Comparison of ENCODE assay signal across 8 cellular contexts in genomic region chrX:13747836-13748235, GRCh38. TPM values are rescaled to one million over a fixed set of nuclear protein-coding genes. Genes with fewer than 3 reads are reported as not detected.
A peak's percentile ranks its signal among the peaks of the same experiment; 100 is the strongest.
DNase-seq lines count a peak whose midpoint lies in the region; ATAC-seq and TF ChIP-seq lines count a peak whose summit lies in the region.

No MANE protein-coding gene starts in this region.

- H3K4me2 ChIP-seq in GM23338 (no peak overlapping the region), parathyroid adenoma (ENCODE audit: low read length) (no peak overlapping the region)

- H3K36me3 ChIP-seq in CD8-positive, alpha-beta memory T cell (ENCODE audit: insufficient read depth, low read length), result peaks cover 5% of the 10 kb centered on the region
- H3K36me3 ChIP-seq in GM23338 (ENCODE audit: insufficient read depth) (0 out of 2 replicates have a peak, but pooled peaks cover 7% of the 10 kb centered on the region), esophagus squamous epithelium (peaks cover 0 to 61% (median 5%) of the 10 kb centered on the region in 3 donors), parathyroid adenoma (ENCODE audit: control insufficient read depth, insufficient read depth, low read length) (no peaks in the 10 kb centered on the region)

- H3K9me2 ChIP-seq in GM23338 (ENCODE audit: insufficient read depth), result no peaks in the 10 kb centered on the region

- no peak overlapping the region for H3K4me3 Mint-ChIP-seq in CD8-positive, alpha-beta memory T cell
- H3K4me3 Mint-ChIP-seq in GM23338, result no peak overlapping the region

- WGBS in esophagus squamous epithelium, 2 donors, result 36 to 40% methylated on average over 1 to 2 of the region's 2 CpGs

- H3K4me3 ChIP-seq in CD8-positive, alpha-beta memory T cell (ENCODE audit: low read length), result no peak overlapping the region
- no peak overlapping the region for H3K4me3 ChIP-seq in GM23338
- H3K4me3 ChIP-seq in esophagus squamous epithelium, result no peak overlapping the region
- no peak overlapping the region for H3K4me3 ChIP-seq in parathyroid adenoma (ENCODE audit: low read depth, low read length)

- ATAC-seq in GM23338 (peak; percentile 46; the same call in 2 of the 3 replicates), HG03439 (IDR thresholded peaks at IDR 0.05; ENCODE audit: unreplicated experiment) (no peak)

- CTCF ChIA-PET in CD8-positive, alpha-beta memory T cell (lab: Charles Lee), result interaction anchor here (0.8 to 1.7 kb wide), 5 partner anchors 10 to 91 kb away, joined by 3 to 6 read pairs (median 4); partner anchors contain the start of gene RAB9A

- no peaks in the 10 kb centered on the region for H3K79me2 ChIP-seq in GM23338 (replicated peaks; ENCODE audit: insufficient read depth)
- no peaks in the 10 kb centered on the region for H3K79me2 ChIP-seq in parathyroid adenoma

- intact Hi-C loops in esophagus squamous epithelium (cut with DNase I), result no loop called here

- H3K9me3 Mint-ChIP-seq in CD8-positive, alpha-beta memory T cell, result no peaks in the 10 kb centered on the region
- no peaks in the 10 kb centered on the region for H3K9me3 Mint-ChIP-seq in GM23338

- H3K27me3 Mint-ChIP-seq in CD8-positive, alpha-beta memory T cell, result peaks cover 0 to 1% of the 10 kb centered on the region in 2 donors
- no peaks in the 10 kb centered on the region for H3K27me3 Mint-ChIP-seq in GM23338 (ENCODE audit: insufficient read depth, low read depth, poor library complexity)

- H3K9ac ChIP-seq in parathyroid adenoma, result no peak overlapping the region

- TF ChIP-seq POLR2A in esophagus squamous epithelium (IDR thresholded peaks at IDR 0.05), result no peak

- H2AFZ ChIP-seq in GM23338, result no peak overlapping the region
- no peak overlapping the region for H2AFZ ChIP-seq in parathyroid adenoma

- H3K27me3 ChIP-seq in CD8-positive, alpha-beta memory T cell (ENCODE audit: insufficient read depth, low read length, poor library complexity, severe bottlenecking), result no peaks in the 10 kb centered on the region
- H3K27me3 ChIP-seq in GM23338 (ENCODE audit: insufficient read depth), result no peaks in the 10 kb centered on the region
- no peaks in the 10 kb centered on the region for H3K27me3 ChIP-seq in esophagus squamous epithelium
- no peaks in the 10 kb centered on the region for H3K27me3 ChIP-seq in parathyroid adenoma (ENCODE audit: control insufficient read depth, insufficient read depth, low read length)

- peak overlapping the region in 7 of 8 donors; percentile 9 to 82 (median 72) for H3K27ac Mint-ChIP-seq in CD8-positive, alpha-beta memory T cell
- no peak overlapping the region for H3K27ac Mint-ChIP-seq in GM23338

- peaks cover 0 to 81% (median 21%) of the 10 kb centered on the region in 3 donors for H3K36me3 Mint-ChIP-seq in CD8-positive, alpha-beta memory T cell
- H3K36me3 Mint-ChIP-seq in GM23338 (ENCODE audit: low read depth), result peaks cover 62% of the 10 kb centered on the region

- peaks cover 21 to 64% (median 40%) of the 10 kb centered on the region in 3 donors for H3K4me1 Mint-ChIP-seq in CD8-positive, alpha-beta memory T cell
- H3K4me1 Mint-ChIP-seq in GM23338, result no peaks in the 10 kb centered on the region

- H3K9me3 ChIP-seq in CD8-positive, alpha-beta memory T cell (ENCODE audit: low read length), result no peaks in the 10 kb centered on the region
- H3K9me3 ChIP-seq in esophagus squamous epithelium (no peaks in the 10 kb centered on the region), parathyroid adenoma (ENCODE audit: control insufficient read depth, low read length) (no peaks in the 10 kb centered on the region)

- DNase-seq in CD8-positive, alpha-beta memory T cell, result peak in 4 of 5 donors; percentile 10 to 54 (median 28)
- DNase-seq in GM23338 (ENCODE audit: low spot score) (peak; percentile 54), T follicular helper cell (ENCODE audit: low read depth) (peak; percentile 19), esophagus squamous epithelium (lab: John Stamatoyannopoulos, UW) (no peak), iPS-NIHi11 (ENCODE audit: low spot score) (no peak), retina (no peak)

- H3K4me1 ChIP-seq in CD8-positive, alpha-beta memory T cell (ENCODE audit: insufficient read depth, low read length), result peaks cover 11% of the 10 kb centered on the region
- no peaks in the 10 kb centered on the region for H3K4me1 ChIP-seq in GM23338 (ENCODE audit: insufficient read depth)
- no peaks in the 10 kb centered on the region for H3K4me1 ChIP-seq in esophagus squamous epithelium
- H3K4me1 ChIP-seq in parathyroid adenoma, result no peaks in the 10 kb centered on the region

- H3K27ac ChIP-seq in CD8-positive, alpha-beta memory T cell (ENCODE audit: low read depth, low read length), result no peak overlapping the region
- H3K27ac ChIP-seq in GM23338 (ENCODE audit: low read depth), result no peak overlapping the region
- H3K27ac ChIP-seq in esophagus squamous epithelium, result no peak overlapping the region
- no peak overlapping the region for H3K27ac ChIP-seq in parathyroid adenoma

- no peaks in the 10 kb centered on the region for H4K20me1 ChIP-seq in GM23338 (replicated peaks; ENCODE audit: insufficient read depth)

- TF ChIP-seq CTCF in GM23338 (conservative IDR thresholded peaks at IDR 0.05; ENCODE audit: low read depth in 2 of 2) (peak; percentile 53 to 59), esophagus squamous epithelium (IDR thresholded peaks at IDR 0.05) (peak in 5 of 6 experiments; percentile 9 to 40 (median 32)), parathyroid adenoma (IDR thresholded peaks at IDR 0.05) (peak; percentile 37)

- POLR2A ChIA-PET in CD8-positive, alpha-beta memory T cell (lab: Charles Lee), result no interaction called here

- no peaks in the 10 kb centered on the region for H3F3A ChIP-seq in GM23338 (replicated peaks; ENCODE audit: low read depth)

TF ChIP-seq in GM23338, 12 proteins besides CTCF, POLR2A, EP300 and RAD21 (continues in another document):
- TF ChIP-seq ZNF331 (CRISPR knock-in tag; IDR thresholded peaks at IDR 0.05; ENCODE audit: low read depth) (no peak), ZNF114 (CRISPR knock-in tag; IDR thresholded peaks at IDR 0.05) (no peak), POLR2AphosphoS5 (IDR thresholded peaks at IDR 0.05; ENCODE audit: low read depth) (no peak)

RNA-seq across cellular contexts. Expression of gene OFD1, which starts 13.3 kb away (rescaled TPM):
- total RNA-seq in CD8-positive, alpha-beta memory T cell, result 10 to 100 TPM; 29.1 to 30.4 TPM
- polyA plus RNA-seq in CD8-positive, alpha-beta memory T cell, result 46.3 TPM
- total RNA-seq in GM23338 (2014; rRNA removed; shearing (Covaris generic)), result 21.2 and 25.4 TPM in 2 replicates
- polyA plus RNA-seq in GM23338 (2016; fragmentation: Nextera tagmentation; extraction: Ambion mirVana), result 34.1 and 55.0 TPM in 2 replicates
- 10 to 100 TPM; 12.7 to 26.1 (median 20.6) TPM for total RNA-seq in esophagus squamous epithelium

RNA-seq across cellular contexts. Expression of gene TRAPPC2, which starts 13.4 kb away (rescaled TPM):
- 10 to 100 TPM; 18.7 to 19.0 TPM for total RNA-seq in CD8-positive, alpha-beta memory T cell
- 50.6 TPM for polyA plus RNA-seq in CD8-positive, alpha-beta memory T cell
- total RNA-seq in GM23338 (2014; rRNA removed; shearing (Covaris generic)), result 12.9 and 14.6 TPM in 2 replicates
- 11.7 and 12.2 TPM in 2 replicates for polyA plus RNA-seq in GM23338 (2016; fragmentation: Nextera tagmentation; extraction: Ambion mirVana)
- total RNA-seq in esophagus squamous epithelium, result 10 to 100 TPM in 3 of 4 donors, 1 to 10 TPM in 1; 8.9 to 12.8 (median 11.0) TPM

RNA-seq across cellular contexts. Expression of gene RAB9A, which starts 58.9 kb away (rescaled TPM):
- 10 to 100 TPM; 27.1 to 32.8 TPM for total RNA-seq in CD8-positive, alpha-beta memory T cell
- polyA plus RNA-seq in CD8-positive, alpha-beta memory T cell, result 48.1 TPM
- total RNA-seq in GM23338 (2014; rRNA removed; shearing (Covaris generic)), result 36.8 and 45.1 TPM in 2 replicates
- polyA plus RNA-seq in GM23338 (2016; fragmentation: Nextera tagmentation; extraction: Ambion mirVana), result 42.5 and 43.3 TPM in 2 replicates
- 10 to 100 TPM; 24.4 to 28.6 (median 25.8) TPM for total RNA-seq in esophagus squamous epithelium

Comparison
In these comparisons a context has a peak if more than half of its experiments do, and no peak if none do; other contexts are left out.
1. DNase-seq: peak in CD8-positive, alpha-beta memory T cell (4 of 5), GM23338 (single experiment) and T follicular helper cell (single experiment); none in esophagus squamous epithelium (single experiment), iPS-NIHi11 (single experiment) and retina (single experiment).
2. Peak in every context shown above with its lines, with median percentiles within 50 percentile points of each other: CTCF ChIP-seq.